ENCODE assay signal across 1 cellular context in genomic region chr11:61792310-61793083, GRCh38.
TF ChIP-seq lines count a peak whose summit lies in the region.

A gene with protein sequence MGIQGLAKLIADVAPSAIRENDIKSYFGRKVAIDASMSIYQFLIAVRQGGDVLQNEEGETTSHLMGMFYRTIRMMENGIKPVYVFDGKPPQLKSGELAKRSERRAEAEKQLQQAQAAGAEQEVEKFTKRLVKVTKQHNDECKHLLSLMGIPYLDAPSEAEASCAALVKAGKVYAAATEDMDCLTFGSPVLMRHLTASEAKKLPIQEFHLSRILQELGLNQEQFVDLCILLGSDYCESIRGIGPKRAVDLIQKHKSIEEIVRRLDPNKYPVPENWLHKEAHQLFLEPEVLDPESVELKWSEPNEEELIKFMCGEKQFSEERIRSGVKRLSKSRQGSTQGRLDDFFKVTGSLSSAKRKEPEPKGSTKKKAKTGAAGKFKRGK (plus strand): TSS chr11:61792911. CDS start chr11:61795362, 2,451 bp downstream.
TMEM258 (minus strand) TSS chr11:61792599; CDS start chr11:61792558, 41 bp downstream.

TF ChIP-seq in A549, 52 proteins besides CTCF, POLR2A, EP300 and RAD21 (continued from another document):
- TF ChIP-seq HMGXB4 (CRISPR knock-in tag; IDR thresholded peaks at IDR 0.05; ENCODE audit: borderline replicate concordance) (no peak), PHF8 (IDR thresholded peaks at IDR 0.05; ENCODE audit: borderline replicate concordance, low read depth) (peak; percentile 82; the same call in 1 of the 2 replicates), CHD2 (IDR thresholded peaks at IDR 0.05; ENCODE audit: low read length, partially characterized antibody) (no peak), ZSCAN20 (CRISPR knock-in tag; IDR thresholded peaks at IDR 0.05) (no peak), RFX5 (IDR thresholded peaks at IDR 0.05) (no peak), CBX2 (IDR thresholded peaks at IDR 0.05; ENCODE audit: borderline replicate concordance, low read depth) (no peak), REST (IDR thresholded peaks at IDR 0.05) (0 out of 2 replicates have a peak, but pooled peaks have one; percentile 33), HES2 (IDR thresholded peaks at IDR 0.05) (no peak), BHLHE40 (IDR thresholded peaks at IDR 0.05; ENCODE audit: low read depth, low read length) (peak; percentile 26; the same call in 1 of the 2 replicates), RNF2 (IDR thresholded peaks at IDR 0.05; ENCODE audit: borderline replicate concordance, low read depth) (no peak), NPAS2 (CRISPR knock-in tag; IDR thresholded peaks at IDR 0.05; ENCODE audit: borderline replicate concordance) (no peak), HEYL (CRISPR knock-in tag; IDR thresholded peaks at IDR 0.05) (no peak), POLR2AphosphoS2 (conservative IDR thresholded peaks at IDR 0.05; ENCODE audit: low read length) (no peak; the same call in 1 of the 2 replicates), MAZ (IDR thresholded peaks at IDR 0.05; ENCODE audit: borderline replicate concordance, low read depth, low read length) (no peak), JUNB (IDR thresholded peaks at IDR 0.05) (no peak), RCOR1 (IDR thresholded peaks at IDR 0.05; ENCODE audit: low read depth, low read length) (no peak), JUN (IDR thresholded peaks at IDR 0.05) (peak; percentile 75 to 81), MAFK (IDR thresholded peaks at IDR 0.05; ENCODE audit: partially characterized antibody) (no peak), HOXB5 (CRISPR knock-in tag; IDR thresholded peaks at IDR 0.05) (0 out of 2 replicates have a peak, but pooled peaks have one; percentile 30)
- TF ChIP-seq, protein P1, sequence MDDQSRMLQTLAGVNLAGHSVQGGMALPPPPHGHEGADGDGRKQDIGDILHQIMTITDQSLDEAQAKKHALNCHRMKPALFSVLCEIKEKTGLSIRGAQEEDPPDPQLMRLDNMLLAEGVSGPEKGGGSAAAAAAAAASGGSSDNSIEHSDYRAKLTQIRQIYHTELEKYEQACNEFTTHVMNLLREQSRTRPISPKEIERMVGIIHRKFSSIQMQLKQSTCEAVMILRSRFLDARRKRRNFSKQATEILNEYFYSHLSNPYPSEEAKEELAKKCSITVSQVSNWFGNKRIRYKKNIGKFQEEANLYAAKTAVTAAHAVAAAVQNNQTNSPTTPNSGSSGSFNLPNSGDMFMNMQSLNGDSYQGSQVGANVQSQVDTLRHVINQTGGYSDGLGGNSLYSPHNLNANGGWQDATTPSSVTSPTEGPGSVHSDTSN (IDR thresholded peaks at IDR 0.05), result 0 out of 2 replicates have a peak, but pooled peaks have one; percentile 34
- TF ChIP-seq, protein P2, sequence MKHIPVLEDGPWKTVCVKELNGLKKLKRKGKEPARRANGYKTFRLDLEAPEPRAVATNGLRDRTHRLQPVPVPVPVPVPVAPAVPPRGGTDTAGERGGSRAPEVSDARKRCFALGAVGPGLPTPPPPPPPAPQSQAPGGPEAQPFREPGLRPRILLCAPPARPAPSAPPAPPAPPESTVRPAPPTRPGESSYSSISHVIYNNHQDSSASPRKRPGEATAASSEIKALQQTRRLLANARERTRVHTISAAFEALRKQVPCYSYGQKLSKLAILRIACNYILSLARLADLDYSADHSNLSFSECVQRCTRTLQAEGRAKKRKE (CRISPR knock-in tag; IDR thresholded peaks at IDR 0.05; ENCODE audit: low read depth), result peak; percentile 68; the same call in 1 of the 2 replicates
- TF ChIP-seq, protein P3, sequence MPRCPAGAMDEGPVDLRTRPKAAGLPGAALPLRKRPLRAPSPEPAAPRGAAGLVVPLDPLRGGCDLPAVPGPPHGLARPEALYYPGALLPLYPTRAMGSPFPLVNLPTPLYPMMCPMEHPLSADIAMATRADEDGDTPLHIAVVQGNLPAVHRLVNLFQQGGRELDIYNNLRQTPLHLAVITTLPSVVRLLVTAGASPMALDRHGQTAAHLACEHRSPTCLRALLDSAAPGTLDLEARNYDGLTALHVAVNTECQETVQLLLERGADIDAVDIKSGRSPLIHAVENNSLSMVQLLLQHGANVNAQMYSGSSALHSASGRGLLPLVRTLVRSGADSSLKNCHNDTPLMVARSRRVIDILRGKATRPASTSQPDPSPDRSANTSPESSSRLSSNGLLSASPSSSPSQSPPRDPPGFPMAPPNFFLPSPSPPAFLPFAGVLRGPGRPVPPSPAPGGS (IDR thresholded peaks at IDR 0.05), result peak; percentile 83; the same call in 1 of the 3 replicates
